In the genomic region with DNA sequence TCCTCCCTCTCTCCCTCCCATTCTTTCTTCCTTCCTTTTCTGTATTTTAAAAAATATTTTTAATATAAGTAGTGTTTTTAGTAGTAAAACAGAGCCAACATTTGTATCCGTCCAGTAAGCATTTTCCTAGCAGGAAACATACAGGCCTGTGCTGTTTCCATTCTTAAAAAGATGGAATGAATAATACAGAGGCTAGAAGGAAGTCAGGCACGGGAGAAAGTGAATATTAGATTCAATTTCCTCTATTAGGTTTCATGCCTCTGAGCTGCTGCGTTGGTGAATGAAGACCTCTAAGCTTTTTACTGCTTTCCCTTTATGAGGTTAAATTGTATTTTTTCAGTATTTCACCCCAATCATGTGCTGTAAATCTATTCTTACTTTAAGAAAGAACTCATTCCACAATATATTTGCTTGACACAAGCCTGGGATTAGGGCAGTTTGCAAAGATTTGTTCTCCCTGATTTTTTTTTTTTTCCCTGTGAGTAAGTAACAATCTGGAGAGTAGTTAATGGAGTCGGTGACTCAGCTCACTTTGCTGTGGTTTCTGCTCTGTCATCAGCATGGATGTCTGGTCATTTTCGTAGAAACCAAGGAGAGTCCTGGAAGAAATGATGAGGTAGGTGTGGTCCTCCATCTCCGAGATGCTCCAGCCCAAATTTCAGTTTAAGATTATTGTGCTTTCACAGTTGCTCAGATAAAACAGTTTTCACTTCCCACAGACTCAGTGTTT, we compare ENCODE assay signal across 10 cellular contexts.
DNase-seq lines count a peak whose midpoint lies in the region; ATAC-seq, FAIRE-seq and TF ChIP-seq lines count a peak whose summit lies in the region.
"Had no signal": no experiment of that assay in that cellular context is flagged by ENCODE, and none has a peak within 500 bp of the region (broad histone marks: within the 10 kb centered on the region; RNA-seq: fewer than 3 reads in every experiment).

No MANE protein-coding gene starts in this region.

- H3K4me1 Mint-ChIP-seq in neural crest cell = peaks cover 9% of the 10 kb centered on the region
- no peaks in the 10 kb centered on the region for H3K4me1 Mint-ChIP-seq in activated CD4-positive, alpha-beta T cell treated with anti-CD3 and anti-CD28 coated beads for 36 hours

- no peaks in the 10 kb centered on the region for H4K20me1 ChIP-seq in endothelial cell of umbilical vein (replicated peaks; ENCODE audit: control insufficient read depth, extremely low read depth, insufficient read depth, low read length)

- H3K36me3 Mint-ChIP-seq in neural crest cell (ENCODE audit: low read depth) = no peaks in the 10 kb centered on the region
- H3K36me3 Mint-ChIP-seq in activated CD4-positive, alpha-beta T cell treated with anti-CD3 and anti-CD28 coated beads for 36 hours (ENCODE audit: low read depth) = no peaks in the 10 kb centered on the region

- intact Hi-C loops in endothelial cell of umbilical vein (cut with micrococcal nuclease) = loop anchor here (10.0 kb wide), 1 partner anchor 116 kb away; no protein-coding TSS in a partner anchor
- intact Hi-C loops in activated CD4-positive, alpha-beta T cell treated with anti-CD3 and anti-CD28 coated beads for 36 hours (cut with DNase I, micrococcal nuclease) = no loop called here

- peaks cover 4 to 6% of the 10 kb centered on the region in 2 experiments for H3K27me3 ChIP-seq in endothelial cell of umbilical vein (ENCODE audit: control insufficient read depth in 2 of 2, insufficient read depth in 2 of 2, low read length in 2 of 2)

- DNase-seq in AG09319 (ENCODE audit: extremely low read depth, low read depth) (peak; percentile 78), NCI-H69 (lab: John Stamatoyannopoulos, UW) (peak; percentile 26), endothelial cell of umbilical vein (ENCODE audit: low read depth, low spot score) (peak; percentile 81), neural crest cell (ENCODE audit: low read depth, low spot score) (no peak), midbrain (lab: John Stamatoyannopoulos, UW) (no peak)
- no peak for DNase-seq in activated CD4-positive, alpha-beta T cell treated with anti-CD3 and anti-CD28 coated beads for 36 hours
- DNase-seq: activated T-cell treated with anti-CD3 and anti-CD28 coated beads for 4 hours, KG1 had no signal

- FAIRE-seq in endothelial cell of umbilical vein (lab: Jason Lieb, UNC) = peak; percentile 86

- TSS peak; percentile 84 for BruUV-seq in endothelial cell of umbilical vein (replicated peaks; lab: Mats Ljungman, UMichigan)

- dilution Hi-C loops in endothelial cell of umbilical vein (cut with MboI; ENCODE audit: extremely low pct_ligation_motif_present, low sequenced_read_pairs) = no loop called here

- H3K79me2 ChIP-seq in endothelial cell of umbilical vein (ENCODE audit: control insufficient read depth, insufficient read depth, low read length) = no peaks in the 10 kb centered on the region

- no peaks in the 10 kb centered on the region for H3K9me3 ChIP-seq in endothelial cell of umbilical vein (replicated peaks; ENCODE audit: control insufficient read depth, insufficient read depth, low read length)

- peak overlapping the region; percentile 77 for H3K27ac ChIP-seq in endothelial cell of umbilical vein (ENCODE audit: insufficient read depth, low read depth, low read length)

- no peaks in the 10 kb centered on the region for H3K27me3 Mint-ChIP-seq in neural crest cell (ENCODE audit: low read depth)
- peaks cover 31% of the 10 kb centered on the region for H3K27me3 Mint-ChIP-seq in activated CD4-positive, alpha-beta T cell treated with anti-CD3 and anti-CD28 coated beads for 36 hours

- H2AFZ ChIP-seq in endothelial cell of umbilical vein (ENCODE audit: low read depth, low read length) = peak overlapping the region; percentile 90

- peak overlapping the region in 1 of 3 experiments; percentile 24 for H3K4me3 ChIP-seq in endothelial cell of umbilical vein (replicated peaks in 1 of 3; ENCODE audit: insufficient read depth in 1 of 3, low read depth in 1 of 3, low read length in 3 of 3)

- H3K4me3 Mint-ChIP-seq in neural crest cell = no peak overlapping the region
- no peak overlapping the region for H3K4me3 Mint-ChIP-seq in activated CD4-positive, alpha-beta T cell treated with anti-CD3 and anti-CD28 coated beads for 36 hours

- TF ChIP-seq POLR2A in endothelial cell of umbilical vein (IDR thresholded peaks at IDR 0.05; ENCODE audit: low read depth, low read length) = no peak

- ATAC-seq in activated CD4-positive, alpha-beta T cell treated with anti-CD3 and anti-CD28 coated beads for 36 hours = no peak
- ATAC-seq in GM21825 (IDR thresholded peaks at IDR 0.05; ENCODE audit: unreplicated experiment) (no peak), HG02571 (IDR thresholded peaks at IDR 0.05; ENCODE audit: unreplicated experiment) (no peak)

- H3K27ac Mint-ChIP-seq in neural crest cell (ENCODE audit: unreplicated experiment) = peak overlapping the region; percentile 45
- H3K27ac Mint-ChIP-seq in activated CD4-positive, alpha-beta T cell treated with anti-CD3 and anti-CD28 coated beads for 36 hours = no peak overlapping the region

- TF ChIP-seq CTCF in AG09319 (IDR thresholded peaks at IDR 0.05; ENCODE audit: low read depth, low read length) = no peak
- no peak for TF ChIP-seq CTCF in endothelial cell of umbilical vein (IDR thresholded peaks at IDR 0.05; ENCODE audit: extremely low read depth in 1 of 2, insufficient read depth in 1 of 2, low read depth in 1 of 2, low read length in 2 of 2)
- TF ChIP-seq CTCF in neural crest cell (conservative IDR thresholded peaks at IDR 0.05) = no peak

- H3K9me1 ChIP-seq in endothelial cell of umbilical vein (replicated peaks; ENCODE audit: control insufficient read depth, extremely low read depth, insufficient read depth, low read length) = no peaks in the 10 kb centered on the region

- H3K4me1 ChIP-seq in endothelial cell of umbilical vein (ENCODE audit: control insufficient read depth, extremely low read depth, insufficient read depth, low read length) = peaks cover 10% of the 10 kb centered on the region

- CTCF ChIA-PET in endothelial cell of umbilical vein (lab: Charles Lee) = interaction anchor here (1.0 to 1.4 kb wide), 8 partner anchors 8 to 1567 kb away, joined by 3 to 5 read pairs (median 4); no protein-coding TSS in a partner anchor
- CTCF ChIA-PET in activated CD4-positive, alpha-beta T cell treated with anti-CD3 and anti-CD28 coated beads for 36 hours (lab: Charles Lee) = interaction anchor here (0.6 kb wide), 2 partner anchors 13 to 1308 kb away, joined by 3 read pairs; no protein-coding TSS in a partner anchor

- peak overlapping the region; percentile 87 for H3K4me2 ChIP-seq in endothelial cell of umbilical vein (ENCODE audit: insufficient read depth, low read length)

- no peaks in the 10 kb centered on the region for H3K36me3 ChIP-seq in endothelial cell of umbilical vein (ENCODE audit: control insufficient read depth in 2 of 2, extremely low read depth in 1 of 2, insufficient read depth in 2 of 2, low read length in 2 of 2)

- H3K9me3 Mint-ChIP-seq in neural crest cell = no peaks in the 10 kb centered on the region
- H3K9me3 Mint-ChIP-seq in activated CD4-positive, alpha-beta T cell treated with anti-CD3 and anti-CD28 coated beads for 36 hours (ENCODE audit: low read depth) = no peaks in the 10 kb centered on the region

- POLR2A ChIA-PET in endothelial cell of umbilical vein (lab: Charles Lee) = no interaction called here
- POLR2A ChIA-PET in activated CD4-positive, alpha-beta T cell treated with anti-CD3 and anti-CD28 coated beads for 36 hours (lab: Charles Lee) = no interaction called here

- H3K9ac ChIP-seq in endothelial cell of umbilical vein (replicated peaks; ENCODE audit: extremely low read depth, insufficient read depth, low read length) = peak overlapping the region; percentile 68

TF ChIP-seq in endothelial cell of umbilical vein, 7 proteins besides CTCF, POLR2A, EP300 and RAD21:
- TF ChIP-seq JUN (IDR thresholded peaks at IDR 0.05; ENCODE audit: borderline replicate concordance, insufficient read depth, insufficient read length, low read depth) = peak; percentile 34
- TF ChIP-seq MYC (IDR thresholded peaks at IDR 0.05; ENCODE audit: low read depth, low read length) = no peak
- TF ChIP-seq FOS (IDR thresholded peaks at IDR 0.05; ENCODE audit: borderline replicate concordance, insufficient read depth, low read length) = peak; percentile 82

Comparison
In these comparisons a context has a peak if more than half of its experiments do, and no peak if none do; other contexts are left out.
1. DNase-seq: peak in AG09319 (single experiment), NCI-H69 (single experiment) and endothelial cell of umbilical vein (single experiment); none in neural crest cell (single experiment), activated CD4-positive, alpha-beta T cell treated with anti-CD3 and anti-CD28 coated beads for 36 hours (single experiment) and midbrain (single experiment).